1 cellular context compared by ENCODE assay signal in the genomic region with DNA sequence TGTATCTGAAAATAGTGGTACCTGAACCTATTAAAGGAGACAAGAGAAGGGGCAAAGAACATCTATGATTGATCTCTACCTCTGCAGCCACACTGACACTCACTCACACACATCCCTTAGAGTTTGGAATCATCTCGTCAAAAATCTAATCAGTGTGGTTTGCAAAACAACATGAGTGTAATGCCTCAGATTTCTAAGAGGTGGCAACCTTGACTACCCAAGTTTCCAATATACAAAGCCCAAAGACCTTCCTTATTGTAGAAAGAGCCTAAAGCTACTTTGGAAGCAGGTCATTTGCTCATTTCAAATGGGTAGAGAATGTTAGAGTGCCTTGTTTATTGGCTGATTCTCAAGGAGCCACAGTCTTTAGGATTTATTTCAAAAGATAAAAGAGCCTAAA.
TF ChIP-seq lines count a peak whose summit lies in the region.

No MANE protein-coding gene starts in this region.

TF ChIP-seq in HEK293T, 16 proteins besides CTCF, POLR2A, EP300 and RAD21:
- TF ChIP-seq FOXA1 (IDR thresholded peaks at IDR 0.05) (no peak), TARDBP (IDR thresholded peaks at IDR 0.05) (no peak), ELF4 (IDR thresholded peaks at IDR 0.05) (no peak), NFRKB (IDR thresholded peaks at IDR 0.05) (no peak)
